2 cellular contexts compared by ENCODE assay signal in genomic region chr17:5239769-5240168, GRCh38.
TF ChIP-seq lines count a peak whose summit lies in the region.

No MANE protein-coding gene starts in this region.

TF ChIP-seq in GM12878, 131 proteins besides CTCF, POLR2A, EP300 and RAD21:
- TF ChIP-seq ZBTB33 (IDR thresholded peaks at IDR 0.05) (0 out of 2 replicates have a peak, but pooled peaks have one; percentile 40), MLLT1 (IDR thresholded peaks at IDR 0.05) (0 out of 2 replicates have a peak, but pooled peaks have one; percentile 43)

TF ChIP-seq in HepG2, 621 proteins besides CTCF, POLR2A, EP300 and RAD21:
- TF ChIP-seq HNF1A (IDR thresholded peaks at IDR 0.05; ENCODE audit: low read depth): peak; percentile 82
- TF ChIP-seq HNF1A (CRISPR knock-in tag; IDR thresholded peaks at IDR 0.05; ENCODE audit: borderline replicate concordance): peak; percentile 72; the same call in 1 of the 2 replicates
